21 cellular contexts compared by ENCODE assay signal in genomic region chr7:72710983-72711382, GRCh38.
A peak's percentile ranks its signal among the peaks of the same experiment; 100 is the strongest.
DNase-seq lines count a peak whose midpoint lies in the region; ATAC-seq and TF ChIP-seq lines count a peak whose summit lies in the region.
"Had no signal": no experiment of that assay in that cellular context is flagged by ENCODE, and none has a peak within 500 bp of the region (broad histone marks: within the 10 kb centered on the region; RNA-seq: fewer than 3 reads in every experiment).

No MANE protein-coding gene starts in this region.

- H3K4me3 ChIP-seq in BE2C (ENCODE audit: low read depth, low read length) = no peak overlapping the region
- no peak overlapping the region for H3K4me3 ChIP-seq in mesodermal cell (ENCODE audit: extremely low read depth, insufficient read depth, low read length, poor library complexity, severe bottlenecking)
- H3K4me3 ChIP-seq: BLaER1 treated with 17β-estradiol and CSF1 and Interleukin-3, amounts not matched to agents 10 nM and 100 nM; HAP-1; SJCRH30 had no signal

- H3K9me3 ChIP-seq in BE2C (no peaks in the 10 kb centered on the region), mesodermal cell (ENCODE audit: control insufficient read depth, low read length) (no peaks in the 10 kb centered on the region)
- H3K9me3 ChIP-seq: HAP-1, SJCRH30 had no signal

- H3K36me3 Mint-ChIP-seq in activated T-cell treated with anti-CD3 and anti-CD28 coated beads, Interleukin-2, amount 50 U/mL, for 4 hours (ENCODE audit: insufficient read depth) = peaks cover 52% of the 10 kb centered on the region

- peak overlapping the region; percentile 36 for H3K27ac ChIP-seq in mesodermal cell (ENCODE audit: low read depth, low read length, severe bottlenecking)
- H3K27ac ChIP-seq: BLaER1 treated with 17β-estradiol and CSF1 and Interleukin-3, amounts not matched to agents 10 nM and 100 nM; HL-60; RWPE1; SJCRH30 had no signal

- no peaks in the 10 kb centered on the region for H3K27me3 Mint-ChIP-seq in activated T-cell treated with anti-CD3 and anti-CD28 coated beads, Interleukin-2, amount 50 U/mL, for 4 hours (ENCODE audit: low read depth)
- H3K27me3 Mint-ChIP-seq: CD8-positive, alpha-beta memory T cell had no signal

- no peaks in the 10 kb centered on the region for H3K27me3 ChIP-seq in BE2C
- H3K27me3 ChIP-seq: BLaER1 treated with 17β-estradiol and CSF1 and Interleukin-3, amounts not matched to agents 10 nM and 100 nM; SJCRH30 had no signal

- no peak overlapping the region for H3K4me3 Mint-ChIP-seq in activated T-cell treated with anti-CD3 and anti-CD28 coated beads, Interleukin-2, amount 50 U/mL, for 4 hours
- H3K4me3 Mint-ChIP-seq: CD8-positive, alpha-beta memory T cell had no signal

- no peak for TF ChIP-seq CTCF in BE2C (IDR thresholded peaks at IDR 0.05; ENCODE audit: low read depth, low read length)

- no peaks in the 10 kb centered on the region for H3K9me3 Mint-ChIP-seq in activated T-cell treated with anti-CD3 and anti-CD28 coated beads, Interleukin-2, amount 50 U/mL, for 4 hours

- DNase-seq in BE2C (peak; percentile 8), NCI-H226 (peak; percentile 72), amniotic epithelial cell (ENCODE audit: low read depth) (peak; percentile 52), NAMALWA (ENCODE audit: low spot score) (no peak)
- no peak for DNase-seq in activated T-cell treated with anti-CD3 and anti-CD28 coated beads, Interleukin-2, amount 50 U/mL, for 4 hours
- DNase-seq: CD8-positive, alpha-beta memory T cell; DND-41; GF-D8; NCI-H1417; NCI-H2029; NCI-H2171 treated with DMSO at 0.1 percent for 48 hours; NCI-H748 treated with DMSO at 0.1 percent for 48 hours; PC-3; SJCRH30 had no signal

- H3K4me1 Mint-ChIP-seq in activated T-cell treated with anti-CD3 and anti-CD28 coated beads, Interleukin-2, amount 50 U/mL, for 4 hours (ENCODE audit: low read depth) = no peaks in the 10 kb centered on the region
- H3K4me1 Mint-ChIP-seq: CD8-positive, alpha-beta memory T cell had no signal

- 67 to 75% methylated on average over 1 to 3 of the region's 4 CpGs for WGBS in mesodermal cell (ENCODE audit: insufficient coverage in 2 of 2), 2 experiments

- H3K36me3 ChIP-seq in BE2C (no peaks in the 10 kb centered on the region), mesodermal cell (ENCODE audit: control insufficient read depth, insufficient read depth, low read length) (peaks cover 3% of the 10 kb centered on the region)
- H3K36me3 ChIP-seq: HAP-1, SJCRH30 had no signal

- no peak for ATAC-seq in GM21423 (IDR thresholded peaks at IDR 0.05; ENCODE audit: unreplicated experiment)
- no peak for ATAC-seq in GM21528 (IDR thresholded peaks at IDR 0.05; ENCODE audit: low FRiP score, unreplicated experiment)
- no peak for ATAC-seq in activated T-cell treated with anti-CD3 and anti-CD28 coated beads, Interleukin-2, amount 50 U/mL, for 4 hours
- ATAC-seq: PC-3 had no signal

- H3K4me1 ChIP-seq in BE2C = no peaks in the 10 kb centered on the region
- peaks cover 6% of the 10 kb centered on the region for H3K4me1 ChIP-seq in mesodermal cell (ENCODE audit: control insufficient read depth, insufficient read depth, low read length, poor library complexity, severe bottlenecking)
- H3K4me1 ChIP-seq: HAP-1, SJCRH30 had no signal

Comparison
In these comparisons a context has a peak if more than half of its experiments do, and no peak if none do; other contexts are left out.
1. DNase-seq: peak in BE2C (single experiment), NCI-H226 (single experiment) and amniotic epithelial cell (single experiment); none in NAMALWA (single experiment) and activated T-cell treated with anti-CD3 and anti-CD28 coated beads, Interleukin-2, amount 50 U/mL, for 4 hours (single experiment).